ENCODE assay signal across 8 cellular contexts in the genomic region with DNA sequence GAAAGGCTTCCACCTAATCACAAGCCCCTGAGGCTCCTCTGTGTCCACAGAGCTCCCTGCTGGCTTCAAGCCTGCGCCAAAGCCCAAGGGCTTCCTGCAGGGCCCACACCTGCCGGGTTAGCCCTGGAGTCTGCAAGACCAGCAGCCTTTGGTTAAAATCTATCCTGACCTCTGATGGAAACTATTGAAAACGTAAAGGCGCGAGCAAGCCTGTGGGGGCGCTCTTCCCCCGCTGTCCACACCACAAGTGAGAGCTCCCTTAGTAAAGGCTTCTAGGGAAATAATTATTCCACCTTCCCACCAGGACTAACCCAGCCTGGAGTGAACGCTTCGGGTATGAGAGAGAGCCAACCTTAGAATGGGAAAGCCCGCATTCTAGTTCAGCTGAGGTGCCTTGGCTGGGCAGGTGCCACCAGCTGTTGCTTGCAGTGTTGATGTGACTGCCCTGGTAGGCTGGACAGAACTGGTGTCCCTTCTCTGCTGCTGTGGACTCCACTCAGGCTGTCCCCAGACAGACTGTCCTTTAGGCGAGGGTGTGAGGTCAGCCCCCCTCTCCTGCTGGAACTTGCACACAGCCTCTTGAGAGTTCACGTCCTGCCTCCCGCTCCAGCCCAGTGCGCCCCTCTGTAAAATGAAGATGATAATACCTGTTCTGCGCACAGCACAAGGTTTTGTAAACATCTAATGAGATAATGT.
DNase-seq lines count a peak whose midpoint lies in the region; ATAC-seq and TF ChIP-seq lines count a peak whose summit lies in the region.

No MANE protein-coding gene starts in this region.

- no peak overlapping the region for H3K4me3 ChIP-seq in spleen

- TF ChIP-seq CTCF in spleen (IDR thresholded peaks at IDR 0.05 in 8 of 11, conservative IDR thresholded peaks at IDR 0.05 in 3 of 11) = peak in 6 of 11 experiments; percentile 10 to 33 (median 31)

- H3K9me3 ChIP-seq in spleen = no peaks in the 10 kb centered on the region

- CTCF ChIA-PET in activated naive CD4-positive, alpha-beta T cell treated with anti-CD3 and anti-CD28 coated beads, Interleukin-2, amount 10 ng/mL, durations not matched to agents 7 days and 5 days (lab: Charles Lee) = interaction anchor here (0.8 to 1.5 kb wide), 7 partner anchors 10 to 261 kb away, joined by 3 to 6 read pairs (median 4); no protein-coding TSS in a partner anchor
- CTCF ChIA-PET in activated naive CD4-positive, alpha-beta T cell treated with anti-CD3 and anti-CD28 coated beads for 36 hours (lab: Charles Lee) = interaction anchor here (0.6 to 2.5 kb wide), 7 partner anchors 13 to 1384 kb away, joined by 3 to 5 read pairs (median 3); no protein-coding TSS in a partner anchor

- no peak for DNase-seq in activated naive CD4-positive, alpha-beta T cell treated with anti-CD3 and anti-CD28 coated beads, Interleukin-2, amount 10 ng/mL, durations not matched to agents 7 days and 5 days
- no peak for DNase-seq in activated naive CD4-positive, alpha-beta T cell treated with Interleukin-2 at 50 U/mL for 16 hours
- DNase-seq in SKM-1 (lab: John Stamatoyannopoulos, UW; ENCODE audit: unreplicated experiment) (peak; percentile 63), left cardiac atrium (no peak), spleen (peak; percentile 63)
- DNase-seq in activated naive CD4-positive, alpha-beta T cell treated with anti-CD3 and anti-CD28 coated beads, Interleukin-2, amount 50 U/mL, for 16 hours = no peak
- DNase-seq in activated naive CD4-positive, alpha-beta T cell treated with anti-CD3 and anti-CD28 coated beads for 36 hours = no peak
- no peak for DNase-seq in activated CD4-positive, alpha-beta T cell treated with anti-CD3 and anti-CD28 coated beads for 48 hours

- H3K4me1 ChIP-seq in spleen = peaks cover 11 to 83% (median 69%) of the 10 kb centered on the region in 6 donors

- no peaks in the 10 kb centered on the region for H3K27me3 Mint-ChIP-seq in activated naive CD4-positive, alpha-beta T cell treated with anti-CD3 and anti-CD28 coated beads, Interleukin-2, amount 10 ng/mL, durations not matched to agents 7 days and 5 days
- no peaks in the 10 kb centered on the region for H3K27me3 Mint-ChIP-seq in activated naive CD4-positive, alpha-beta T cell treated with anti-CD3 and anti-CD28 coated beads for 36 hours (ENCODE audit: low read depth)

- ATAC-seq in left cardiac atrium = peak; percentile 39 to 59

- H3K4me3 Mint-ChIP-seq in activated naive CD4-positive, alpha-beta T cell treated with anti-CD3 and anti-CD28 coated beads, Interleukin-2, amount 10 ng/mL, durations not matched to agents 7 days and 5 days = no peak overlapping the region
- no peak overlapping the region for H3K4me3 Mint-ChIP-seq in activated naive CD4-positive, alpha-beta T cell treated with anti-CD3 and anti-CD28 coated beads for 36 hours

- H3K36me3 Mint-ChIP-seq in activated naive CD4-positive, alpha-beta T cell treated with anti-CD3 and anti-CD28 coated beads, Interleukin-2, amount 10 ng/mL, durations not matched to agents 7 days and 5 days = peaks cover 58% of the 10 kb centered on the region
- peaks cover 59% of the 10 kb centered on the region for H3K36me3 Mint-ChIP-seq in activated naive CD4-positive, alpha-beta T cell treated with anti-CD3 and anti-CD28 coated beads for 36 hours (ENCODE audit: low read depth)

- intact Hi-C loops in left cardiac atrium (cut with DNase I) (loop anchor here (10.0 kb wide), 2 partner anchors 256 to 386 kb away; no protein-coding TSS in a partner anchor), spleen (cut with DNase I; ENCODE audit: low total_unique reads) (no loop called here)
- intact Hi-C loops in activated naive CD4-positive, alpha-beta T cell treated with anti-CD3 and anti-CD28 coated beads for 36 hours (cut with micrococcal nuclease) = no loop called here

- H3K27ac ChIP-seq in spleen = peak overlapping the region; percentile 44 to 93 (median 83)

- peaks cover 75% of the 10 kb centered on the region for H3K4me1 Mint-ChIP-seq in activated naive CD4-positive, alpha-beta T cell treated with anti-CD3 and anti-CD28 coated beads, Interleukin-2, amount 10 ng/mL, durations not matched to agents 7 days and 5 days
- H3K4me1 Mint-ChIP-seq in activated naive CD4-positive, alpha-beta T cell treated with anti-CD3 and anti-CD28 coated beads for 36 hours (ENCODE audit: low read depth) = peaks cover 37% of the 10 kb centered on the region

- H3K27ac Mint-ChIP-seq in activated naive CD4-positive, alpha-beta T cell treated with anti-CD3 and anti-CD28 coated beads, Interleukin-2, amount 10 ng/mL, durations not matched to agents 7 days and 5 days = peak overlapping the region; percentile 89
- no peak overlapping the region for H3K27ac Mint-ChIP-seq in activated naive CD4-positive, alpha-beta T cell treated with anti-CD3 and anti-CD28 coated beads for 36 hours

- H3K27me3 ChIP-seq in spleen (replicated peaks in 1 of 7) = no peaks in the 10 kb centered on the region

- peaks cover 0 to 44% (median 0%) of the 10 kb centered on the region in 6 donors for H3K36me3 ChIP-seq in spleen

- no peaks in the 10 kb centered on the region for H3K9me3 Mint-ChIP-seq in activated naive CD4-positive, alpha-beta T cell treated with anti-CD3 and anti-CD28 coated beads, Interleukin-2, amount 10 ng/mL, durations not matched to agents 7 days and 5 days
- H3K9me3 Mint-ChIP-seq in activated naive CD4-positive, alpha-beta T cell treated with anti-CD3 and anti-CD28 coated beads for 36 hours = no peaks in the 10 kb centered on the region

- 81 to 87% (median 85%) methylated on average over 14 to 15 of the region's 15 CpGs for WGBS in spleen, 5 donors

- no peak for TF ChIP-seq POLR2A in spleen (IDR thresholded peaks at IDR 0.05)

Comparison
In these comparisons a context has a peak if more than half of its experiments do, and no peak if none do; other contexts are left out.
1. DNase-seq: peak in SKM-1 (single experiment) and spleen (single experiment); none in activated naive CD4-positive, alpha-beta T cell treated with anti-CD3 and anti-CD28 coated beads, Interleukin-2, amount 10 ng/mL, durations not matched to agents 7 days and 5 days (single experiment), activated naive CD4-positive, alpha-beta T cell treated with Interleukin-2 at 50 U/mL for 16 hours (single experiment), left cardiac atrium (single experiment), activated naive CD4-positive, alpha-beta T cell treated with anti-CD3 and anti-CD28 coated beads, Interleukin-2, amount 50 U/mL, for 16 hours (single experiment), activated naive CD4-positive, alpha-beta T cell treated with anti-CD3 and anti-CD28 coated beads for 36 hours (single experiment) and activated CD4-positive, alpha-beta T cell treated with anti-CD3 and anti-CD28 coated beads for 48 hours (single experiment).
2. intact Hi-C loops: an anchor here in left cardiac atrium (10.0 kb wide); none called in spleen and activated naive CD4-positive, alpha-beta T cell treated with anti-CD3 and anti-CD28 coated beads for 36 hours.